Comparison of ENCODE assay signal across 8 cellular contexts in the genomic region with DNA sequence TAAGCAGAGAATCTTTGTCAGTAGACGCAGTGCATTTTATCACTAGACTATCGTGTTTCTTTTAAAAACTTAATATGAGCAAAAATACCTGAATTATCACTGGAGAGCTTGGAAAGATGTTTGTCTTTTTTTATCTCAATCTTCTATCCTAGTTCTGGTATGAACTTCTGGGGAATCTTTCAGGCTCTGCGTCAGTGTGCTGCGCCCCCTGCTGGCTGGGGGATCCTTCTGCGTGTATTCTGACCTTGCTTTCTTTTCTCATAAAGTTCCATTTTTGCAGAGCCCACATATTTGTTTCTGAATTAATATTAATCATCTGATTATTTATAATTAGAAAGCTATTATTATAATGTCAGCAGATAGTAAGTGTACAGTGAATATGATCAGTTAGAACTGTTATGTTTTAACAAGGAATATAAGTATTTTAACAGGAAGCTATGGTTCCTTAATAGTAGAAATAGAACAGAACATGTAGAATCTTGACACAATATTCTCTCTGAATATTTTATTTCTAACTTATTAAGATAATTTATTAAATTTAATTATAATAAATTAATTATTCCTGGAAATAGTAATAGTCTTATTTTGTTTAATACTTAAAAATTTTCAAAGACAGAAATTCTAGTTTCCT.
DNase-seq lines count a peak whose midpoint lies in the region; ATAC-seq and TF ChIP-seq lines count a peak whose summit lies in the region.

No MANE protein-coding gene starts in this region.

- no peak overlapping the region for H3K4me3 ChIP-seq in PC-9

- intact Hi-C loops in PC-9 (cut with micrococcal nuclease; ENCODE audit: unreplicated experiment), result loop anchor here (2.0 kb wide), 1 partner anchor 1314 kb away; no protein-coding TSS in a partner anchor

- CTCF ChIA-PET in PC-9 (lab: Charles Lee), result no interaction called here

- H3K4me2 ChIP-seq in PC-9, result no peak overlapping the region

- POLR2A ChIA-PET in PC-9 (lab: Charles Lee; ENCODE audit: unreplicated experiment), result no interaction called here

- peak; percentile 85 for ATAC-seq in GM18870 (IDR thresholded peaks at IDR 0.05; ENCODE audit: unreplicated experiment)
- peak; percentile 87 for ATAC-seq in HG03342 (IDR thresholded peaks at IDR 0.05; ENCODE audit: unreplicated experiment)

- no peaks in the 10 kb centered on the region for H3K4me1 ChIP-seq in PC-9 (replicated peaks; ENCODE audit: insufficient read depth)

- no peaks in the 10 kb centered on the region for H3K27me3 ChIP-seq in PC-9 (ENCODE audit: insufficient read depth, low read depth)

- no peaks in the 10 kb centered on the region for H4K20me1 ChIP-seq in PC-9 (ENCODE audit: insufficient read depth)

- H3K9me2 ChIP-seq in PC-9 (ENCODE audit: insufficient read depth), result no peaks in the 10 kb centered on the region; the same call in 1 of the 2 replicates

- H3K27ac ChIP-seq in PC-9, result no peak overlapping the region

- H3K9me3 ChIP-seq in PC-9 (ENCODE audit: insufficient read depth, low read depth), result no peaks in the 10 kb centered on the region

- no TSS peak for BruUV-seq in PC-9 (replicated peaks; lab: Mats Ljungman, UMichigan)

- H2AFZ ChIP-seq in PC-9, result no peak overlapping the region

- TF ChIP-seq CTCF in PC-9 (conservative IDR thresholded peaks at IDR 0.05), result peak; percentile 97

- DNase-seq in COR-L47 (lab: John Stamatoyannopoulos, UW) (peak; percentile 7), PC-9 (peak in 1 of 2 experiments; percentile 16), astrocyte of the hippocampus (ENCODE audit: low read depth, low spot score) (peak; percentile 70), inferior parietal cortex (ENCODE audit: extremely low spot score) (peak; percentile 81)
- DNase-seq in stimulated activated CD4-positive, alpha-beta T cell treated with anti-CD3 and anti-CD28 coated beads, Interleukin-4, amount 100 ng/mL, for 24 hours, result peak; percentile 37
- no peak for DNase-seq in effector CD4-positive, alpha-beta T cell

- no peaks in the 10 kb centered on the region for H3K79me2 ChIP-seq in PC-9 (ENCODE audit: low read depth)

- no peaks in the 10 kb centered on the region for H3K36me3 ChIP-seq in PC-9 (ENCODE audit: low read depth)

- H3F3A ChIP-seq in PC-9 (ENCODE audit: insufficient read depth, low read depth), result no peaks in the 10 kb centered on the region
